In genomic region chr2:216119986-216120385, GRCh38 we compare ENCODE assay signal across 13 cellular contexts. TPM values are rescaled to one million over a fixed set of nuclear protein-coding genes. Genes with fewer than 3 reads are reported as not detected.
A peak's percentile ranks its signal among the peaks of the same experiment; 100 is the strongest.
DNase-seq lines count a peak whose midpoint lies in the region; ATAC-seq and TF ChIP-seq lines count a peak whose summit lies in the region.
"Had no signal": no experiment of that assay in that cellular context is flagged by ENCODE, and none has a peak within 500 bp of the region (broad histone marks: within the 10 kb centered on the region; RNA-seq: fewer than 3 reads in every experiment).

No MANE protein-coding gene starts in this region.

- H3K4me1 ChIP-seq in left lung (peaks cover 4 to 48% of the 10 kb centered on the region in 2 donors), heart left ventricle (peaks cover 0 to 33% (median 8%) of the 10 kb centered on the region in 12 donors)

- H3K27me3 ChIP-seq in left lung (no peaks in the 10 kb centered on the region), heart left ventricle (no peaks in the 10 kb centered on the region)
- H3K27me3 ChIP-seq: right lobe of liver had no signal

- DNase-seq in activated naive CD4-positive, alpha-beta T cell (lab: John Stamatoyannopoulos, UW) = no peak
- no peak for DNase-seq in activated CD4-positive, alpha-beta memory T cell treated with anti-CD3 and anti-CD28 coated beads for 36 hours
- no peak for DNase-seq in left lung
- no peak for DNase-seq in heart left ventricle
- DNase-seq in ecto neural progenitor cell (ENCODE audit: low spot score) = no peak
- DNase-seq: activated B cell treated with CpG ODN at 0.5 μM for 24 hours, NCI-H1417, right lobe of liver had no signal

- H3K4me3 Mint-ChIP-seq in activated naive CD4-positive, alpha-beta T cell treated with anti-CD3 and anti-CD28 coated beads, Interleukin-2, amount 50 U/mL, for 24 hours = peak overlapping the region; percentile 83
- peak overlapping the region; percentile 9 for H3K4me3 Mint-ChIP-seq in activated CD4-positive, alpha-beta memory T cell treated with anti-CD3 and anti-CD28 coated beads for 36 hours
- H3K4me3 Mint-ChIP-seq: activated B cell treated with CpG ODN at 0.5 μM for 24 hours had no signal

- TF ChIP-seq POLR2A in heart left ventricle (IDR thresholded peaks at IDR 0.05) = no peak

- CTCF ChIA-PET in activated CD4-positive, alpha-beta memory T cell treated with anti-CD3 and anti-CD28 coated beads for 36 hours (lab: Charles Lee) = interaction anchor here (1.0 to 6.5 kb wide), 6 partner anchors 11 to 108 kb away, joined by 4 to 50 read pairs (median 6); partner anchors contain the start of gene XRCC5

- H3K27me3 Mint-ChIP-seq in activated naive CD4-positive, alpha-beta T cell treated with anti-CD3 and anti-CD28 coated beads, Interleukin-2, amount 50 U/mL, for 24 hours = no peaks in the 10 kb centered on the region
- H3K27me3 Mint-ChIP-seq in activated CD4-positive, alpha-beta memory T cell treated with anti-CD3 and anti-CD28 coated beads for 36 hours = no peaks in the 10 kb centered on the region
- H3K27me3 Mint-ChIP-seq: activated B cell treated with CpG ODN at 0.5 μM for 24 hours had no signal

- H3K36me3 ChIP-seq in left lung (peaks cover 0 to 90% of the 10 kb centered on the region in 2 donors), heart left ventricle (peaks cover 0 to 92% (median 87%) of the 10 kb centered on the region in 9 donors)

- H3K27ac Mint-ChIP-seq in activated naive CD4-positive, alpha-beta T cell treated with anti-CD3 and anti-CD28 coated beads, Interleukin-2, amount 50 U/mL, for 24 hours = peak overlapping the region; percentile 94
- H3K27ac Mint-ChIP-seq in activated CD4-positive, alpha-beta memory T cell treated with anti-CD3 and anti-CD28 coated beads for 36 hours = peak overlapping the region; percentile 91
- H3K27ac Mint-ChIP-seq: activated B cell treated with CpG ODN at 0.5 μM for 24 hours had no signal

- no peaks in the 10 kb centered on the region for H3K9me3 Mint-ChIP-seq in activated naive CD4-positive, alpha-beta T cell treated with anti-CD3 and anti-CD28 coated beads, Interleukin-2, amount 50 U/mL, for 24 hours
- no peaks in the 10 kb centered on the region for H3K9me3 Mint-ChIP-seq in activated CD4-positive, alpha-beta memory T cell treated with anti-CD3 and anti-CD28 coated beads for 36 hours
- H3K9me3 Mint-ChIP-seq: activated B cell treated with CpG ODN at 0.5 μM for 24 hours had no signal

- WGBS in heart left ventricle, 4 donors = 80 to 90% (median 88%) methylated on average over 3 of the region's 3 CpGs

- POLR2A ChIA-PET in activated CD4-positive, alpha-beta memory T cell treated with anti-CD3 and anti-CD28 coated beads for 36 hours (lab: Charles Lee) = interaction anchor here (1.0 to 1.6 kb wide), 5 partner anchors 11 to 76 kb away, joined by 3 to 5 read pairs (median 4); partner anchors contain the start of gene XRCC5

- peak; percentile 77 for ATAC-seq in left lung
- no peak for ATAC-seq in HG03571 (IDR thresholded peaks at IDR 0.05; ENCODE audit: unreplicated experiment)
- no peak for ATAC-seq in heart left ventricle
- no peak for ATAC-seq in HG03354 (IDR thresholded peaks at IDR 0.05; ENCODE audit: poor library complexity, severe bottlenecking, unreplicated experiment)
- ATAC-seq: GM12878, right lobe of liver had no signal

- intact Hi-C loops in activated CD4-positive, alpha-beta memory T cell treated with anti-CD3 and anti-CD28 coated beads for 36 hours (cut with micrococcal nuclease) = loop anchor here (1.0 to 10.0 kb wide), 4 partner anchors 10 to 545 kb away; no protein-coding TSS in a partner anchor
- intact Hi-C loops in left lung (cut with DNase I) = no loop called here
- intact Hi-C loops in heart left ventricle (cut with DNase I) = no loop called here

- H3K9me3 ChIP-seq in left lung (no peaks in the 10 kb centered on the region), heart left ventricle (no peaks in the 10 kb centered on the region)
- H3K9me3 ChIP-seq: right lobe of liver had no signal

- peaks cover 48% of the 10 kb centered on the region for H3K36me3 Mint-ChIP-seq in activated naive CD4-positive, alpha-beta T cell treated with anti-CD3 and anti-CD28 coated beads, Interleukin-2, amount 50 U/mL, for 24 hours
- peaks cover 76% of the 10 kb centered on the region for H3K36me3 Mint-ChIP-seq in activated CD4-positive, alpha-beta memory T cell treated with anti-CD3 and anti-CD28 coated beads for 36 hours

- H3K4me3 ChIP-seq in left lung (no peak overlapping the region), heart left ventricle (no peak overlapping the region)
- H3K4me3 ChIP-seq: GM12878, right lobe of liver had no signal

- TF ChIP-seq CTCF in left lung (IDR thresholded peaks at IDR 0.05) (no peak), heart left ventricle (IDR thresholded peaks at IDR 0.05) (no peak)

- H3K4me1 Mint-ChIP-seq in activated naive CD4-positive, alpha-beta T cell treated with anti-CD3 and anti-CD28 coated beads, Interleukin-2, amount 50 U/mL, for 24 hours = peaks cover 90% of the 10 kb centered on the region
- peaks cover 81% of the 10 kb centered on the region for H3K4me1 Mint-ChIP-seq in activated CD4-positive, alpha-beta memory T cell treated with anti-CD3 and anti-CD28 coated beads for 36 hours (ENCODE audit: low read depth)

- H3K27ac ChIP-seq in left lung (no peak overlapping the region), heart left ventricle (no peak overlapping the region)
- H3K27ac ChIP-seq: right lobe of liver, RWPE1 had no signal

RNA-seq across cellular contexts. Expression of gene XRCC5, which starts 10.8 kb away (rescaled TPM):
- total RNA-seq in activated CD4-positive, alpha-beta memory T cell treated with anti-CD3 and anti-CD28 coated beads for 36 hours = 100 to 1,000 TPM; 510 to 515 TPM
- 100 to 1,000 TPM; 212 to 251 TPM for total RNA-seq in left lung
- 100 to 1,000 TPM in 8 of 9 donors, 10 to 100 TPM in 1; 82.1 to 197 (median 126) TPM for total RNA-seq in heart left ventricle
- 100 to 1,000 TPM in 1 of 2 donors, 10 to 100 TPM in 1; 40.0 to 127 TPM for polyA plus RNA-seq in heart left ventricle

RNA-seq across cellular contexts. Expression of gene TMEM169, which starts 38.3 kb away (rescaled TPM):
- total RNA-seq in activated CD4-positive, alpha-beta memory T cell treated with anti-CD3 and anti-CD28 coated beads for 36 hours = 1 to 10 TPM; 2.0 to 2.7 TPM
- total RNA-seq in left lung (1 to 10 TPM; 1.5 to 1.8 TPM), heart left ventricle (1 to 10 TPM in 1 of 9 donors, under 1 TPM in 8; 0.17 to 1.5 (median 0.44) TPM)
- under 1 TPM; 0.15 TPM for polyA plus RNA-seq in heart left ventricle

RNA-seq across cellular contexts. Expression of gene PECR, which starts 38.4 kb away (rescaled TPM):
- total RNA-seq in activated CD4-positive, alpha-beta memory T cell treated with anti-CD3 and anti-CD28 coated beads for 36 hours = 10 to 100 TPM; 23.3 to 27.6 TPM
- total RNA-seq in left lung = 10 to 100 TPM; 13.4 to 17.3 TPM
- total RNA-seq in heart left ventricle = 10 to 100 TPM in 1 of 9 donors, 1 to 10 TPM in 8; 1.5 to 12.2 (median 3.0) TPM
- 1 to 10 TPM; 2.4 to 3.2 TPM for polyA plus RNA-seq in heart left ventricle
